In genomic region chr17:32267690-32268205, GRCh38 we compare ENCODE assay signal across 9 cellular contexts. TPM values are rescaled to one million over a fixed set of nuclear protein-coding genes. Genes with fewer than 3 reads are reported as not detected.
A peak's percentile ranks its signal among the peaks of the same experiment; 100 is the strongest.
DNase-seq lines count a peak whose midpoint lies in the region; ATAC-seq and TF ChIP-seq lines count a peak whose summit lies in the region.
"Had no signal": no experiment of that assay in that cellular context is flagged by ENCODE, and none has a peak within 500 bp of the region (broad histone marks: within the 10 kb centered on the region; RNA-seq: fewer than 3 reads in every experiment).

No MANE protein-coding gene starts in this region.

- peaks cover 17% of the 10 kb centered on the region for H3K4me1 Mint-ChIP-seq in activated B cell treated with CpG ODN at 0.5 μM for 24 hours

- H3K27me3 ChIP-seq in esophagus muscularis mucosa, result peaks cover 0 to 43% (median 12%) of the 10 kb centered on the region in 4 donors

- no peak for TF ChIP-seq EP300 in esophagus muscularis mucosa (IDR thresholded peaks at IDR 0.05)

- intact Hi-C loops in activated B cell treated with CpG ODN at 0.5 μM for 24 hours (cut with micrococcal nuclease), result loop anchor here (2.0 kb wide), 1 partner anchor 51 kb away; no protein-coding TSS in a partner anchor
- intact Hi-C loops in esophagus muscularis mucosa (cut with DNase I), result no loop called here

- no peak for TF ChIP-seq POLR2A in esophagus muscularis mucosa (IDR thresholded peaks at IDR 0.05; ENCODE audit: low read depth)

- CTCF ChIA-PET in activated B cell treated with CpG ODN at 0.5 μM for 24 hours (lab: Charles Lee), result no interaction called here

- H3K27me3 Mint-ChIP-seq in activated B cell treated with CpG ODN at 0.5 μM for 24 hours, result peaks cover 58% of the 10 kb centered on the region

- H3K9me3 ChIP-seq in esophagus muscularis mucosa, result no peaks in the 10 kb centered on the region

- WGBS in esophagus muscularis mucosa, result 30% methylated on average over 8 of the region's 10 CpGs

- H3K4me3 Mint-ChIP-seq in activated B cell treated with CpG ODN at 0.5 μM for 24 hours, result peak overlapping the region; percentile 70

- no peak overlapping the region for H3K27ac ChIP-seq in esophagus muscularis mucosa (replicated peaks in 1 of 4)

- POLR2A ChIA-PET in activated B cell treated with CpG ODN at 0.5 μM for 24 hours (lab: Charles Lee), result no interaction called here

- no peaks in the 10 kb centered on the region for H3K9me3 Mint-ChIP-seq in activated B cell treated with CpG ODN at 0.5 μM for 24 hours

- peak in 2 of 3 experiments; percentile 53 to 60 for DNase-seq in NCI-H1417 (lab: John Stamatoyannopoulos, UW)
- DNase-seq in NCI-H1417 treated with DMSO at 0.1 percent for 48 hours (lab: John Stamatoyannopoulos, UW), result no peak
- DNase-seq in activated B cell treated with CpG ODN at 0.5 μM for 24 hours, result no peak
- peak; percentile 35 for DNase-seq in epithelial cell of esophagus (ENCODE audit: low read depth)
- DNase-seq in putamen (ENCODE audit: low spot score), result peak; percentile 69
- no peak for DNase-seq in iPS-NIHi11 (ENCODE audit: low spot score)
- no peak for DNase-seq in esophagus muscularis mucosa (ENCODE audit: extremely low spot score)
- no peak for DNase-seq in NCI-H446 treated with DMSO at 0.1 percent for 48 hours (lab: John Stamatoyannopoulos, UW)
- DNase-seq: NCI-H524 had no signal

- H3K27ac Mint-ChIP-seq in activated B cell treated with CpG ODN at 0.5 μM for 24 hours, result peak overlapping the region; percentile 25

- H3K36me3 ChIP-seq in esophagus muscularis mucosa, result no peaks in the 10 kb centered on the region

- peaks cover 19 to 34% (median 29%) of the 10 kb centered on the region in 4 donors for H3K4me1 ChIP-seq in esophagus muscularis mucosa

- H3K36me3 Mint-ChIP-seq in activated B cell treated with CpG ODN at 0.5 μM for 24 hours (ENCODE audit: low read depth), result no peaks in the 10 kb centered on the region

- TF ChIP-seq CTCF in activated B cell treated with CpG ODN at 0.5 μM for 24 hours (IDR thresholded peaks at IDR 0.05) (no peak), epithelial cell of esophagus (IDR thresholded peaks at IDR 0.05; ENCODE audit: insufficient read depth, low read depth, low read length, missing control alignments) (no peak), esophagus muscularis mucosa (IDR thresholded peaks at IDR 0.05) (no peak)

- ATAC-seq in activated B cell treated with CpG ODN at 0.5 μM for 24 hours (ENCODE audit: low read depth), result no peak

- H3K4me3 ChIP-seq in epithelial cell of esophagus (ENCODE audit: low read length) (no peak overlapping the region), esophagus muscularis mucosa (no peak overlapping the region)

RNA-seq across cellular contexts. Expression of gene RHBDL3, which starts 2.1 kb away (rescaled TPM):
- 0.10 and 0.20 TPM in 2 replicates for total RNA-seq in activated B cell treated with CpG ODN at 0.5 μM for 24 hours
- 1 to 10 TPM in 2 of 4 donors, under 1 TPM in 2; 0.42 to 2.1 (median 1.0) TPM for total RNA-seq in esophagus muscularis mucosa

Comparison
In these comparisons a context has a peak if more than half of its experiments do, and no peak if none do; other contexts are left out.
1. DNase-seq: peak in NCI-H1417 (2 of 3), epithelial cell of esophagus (single experiment) and putamen (single experiment); none in NCI-H1417 treated with DMSO at 0.1 percent for 48 hours (single experiment), activated B cell treated with CpG ODN at 0.5 μM for 24 hours (single experiment), iPS-NIHi11 (single experiment), esophagus muscularis mucosa (single experiment) and NCI-H446 treated with DMSO at 0.1 percent for 48 hours (single experiment).